8 cellular contexts compared by ENCODE assay signal in genomic region chr19:47228937-47229673, GRCh38.
DNase-seq lines count a peak whose midpoint lies in the region; ATAC-seq and TF ChIP-seq lines count a peak whose summit lies in the region.

No MANE protein-coding gene starts in this region.

- H3K9me3 ChIP-seq in effector memory CD4-positive, alpha-beta T cell (ENCODE audit: control insufficient read depth, low read length): no peaks in the 10 kb centered on the region
- no peaks in the 10 kb centered on the region for H3K9me3 ChIP-seq in neutrophil

- H3K27ac ChIP-seq in effector memory CD4-positive, alpha-beta T cell (ENCODE audit: insufficient read depth, low read length, poor library complexity, severe bottlenecking): peak overlapping the region; percentile 43
- H3K27ac ChIP-seq in neutrophil: peak overlapping the region; percentile 95

- peak overlapping the region; percentile 44 for H3K4me3 ChIP-seq in effector memory CD4-positive, alpha-beta T cell (ENCODE audit: insufficient read depth, low read depth, low read length, poor library complexity, severe bottlenecking)
- peak overlapping the region; percentile 92 to 100 for H3K4me3 ChIP-seq in neutrophil (ENCODE audit: low read depth in 1 of 2, low read length in 1 of 2)

- no peaks in the 10 kb centered on the region for H3K27me3 ChIP-seq in effector memory CD4-positive, alpha-beta T cell (replicated peaks; ENCODE audit: control insufficient read depth, insufficient read depth, low read length, poor library complexity, severe bottlenecking)
- H3K27me3 ChIP-seq in neutrophil: peaks cover 49% of the 10 kb centered on the region

- H3K4me1 ChIP-seq in effector memory CD4-positive, alpha-beta T cell (ENCODE audit: control insufficient read depth, insufficient read depth, low read length, poor library complexity, severe bottlenecking): peaks cover 38% of the 10 kb centered on the region
- H3K4me1 ChIP-seq in neutrophil (ENCODE audit: control insufficient read depth in 1 of 2, insufficient read depth in 1 of 2, low read depth in 1 of 2, low read length in 1 of 2): peaks cover 52 to 64% of the 10 kb centered on the region in 2 experiments

- no peaks in the 10 kb centered on the region for H3K36me3 ChIP-seq in effector memory CD4-positive, alpha-beta T cell (ENCODE audit: control insufficient read depth, insufficient read depth, low read length)
- peaks cover 8% of the 10 kb centered on the region for H3K36me3 ChIP-seq in neutrophil

- ATAC-seq in HG03442 (IDR thresholded peaks at IDR 0.05; ENCODE audit: unreplicated experiment) (no peak), GM21825 (IDR thresholded peaks at IDR 0.05; ENCODE audit: unreplicated experiment) (no peak), HG03097 (IDR thresholded peaks at IDR 0.05; ENCODE audit: low FRiP score, unreplicated experiment) (no peak)

- TF ChIP-seq CTCF in neutrophil (IDR thresholded peaks at IDR 0.05): no peak

- DNase-seq in activated CD4-positive, alpha-beta T cell treated with anti-CD3 and anti-CD28 coated beads for 1 hour: peak; percentile 20
- no peak for DNase-seq in activated CD4-positive, alpha-beta T cell treated with anti-CD3 and anti-CD28 coated beads, Interleukin-2, amount 50 U/mL, for 4 hours
- DNase-seq in RKO (ENCODE audit: low spot score): peak; percentile 52
- peak in 2 of 3 donors; percentile 17 to 26 for DNase-seq in effector memory CD4-positive, alpha-beta T cell

Comparison
In these comparisons a context has a peak if more than half of its experiments do, and no peak if none do; other contexts are left out.
1. DNase-seq: peak in activated CD4-positive, alpha-beta T cell treated with anti-CD3 and anti-CD28 coated beads for 1 hour (single experiment), RKO (single experiment) and effector memory CD4-positive, alpha-beta T cell (2 of 3); none in activated CD4-positive, alpha-beta T cell treated with anti-CD3 and anti-CD28 coated beads, Interleukin-2, amount 50 U/mL, for 4 hours (0 of 2).